Comparison of ENCODE assay signal across 9 cellular contexts in the genomic region with DNA sequence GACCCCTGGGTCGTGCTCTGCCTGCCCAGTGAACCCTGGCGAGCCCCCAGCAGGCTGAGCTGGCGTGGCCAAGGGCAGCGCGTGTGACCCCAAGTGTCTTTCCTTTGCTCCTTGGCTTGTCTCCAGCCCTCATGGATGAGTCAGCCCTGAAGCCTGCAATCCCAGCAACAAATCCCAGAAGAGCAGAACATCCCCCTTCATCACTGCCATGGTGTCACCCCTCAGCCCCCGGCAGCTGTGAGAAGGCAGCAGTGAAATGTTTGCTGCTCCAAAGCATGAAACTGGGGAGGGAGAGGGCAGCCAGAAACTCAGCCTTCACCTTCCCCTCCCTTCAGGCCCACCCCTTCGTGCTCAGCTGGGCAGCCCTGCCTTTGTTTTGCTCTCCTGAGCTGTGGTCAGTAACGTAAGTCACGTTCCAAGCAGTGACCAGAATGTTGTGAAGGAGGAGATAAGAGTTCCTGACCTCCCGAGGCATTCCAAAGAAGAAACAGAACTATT. TPM values are rescaled to one million over a fixed set of nuclear protein-coding genes. Genes with fewer than 3 reads are reported as not detected.
DNase-seq lines count a peak whose midpoint lies in the region; ATAC-seq, FAIRE-seq and TF ChIP-seq lines count a peak whose summit lies in the region.
"Had no signal": no experiment of that assay in that cellular context is flagged by ENCODE, and none has a peak within 500 bp of the region (broad histone marks: within the 10 kb centered on the region; RNA-seq: fewer than 3 reads in every experiment).

No MANE protein-coding gene starts in this region.

- H3K4me3 ChIP-seq in A549 (no peak overlapping the region), mesodermal cell (ENCODE audit: extremely low read depth, insufficient read depth, low read length, poor library complexity, severe bottlenecking) (no peak overlapping the region)

- POLR2A ChIA-PET in A549 (lab: Yijun Ruan, JAX) = no interaction called here

- H3K36me3 Mint-ChIP-seq in osteocyte (ENCODE audit: unreplicated experiment) = peaks cover 21% of the 10 kb centered on the region
- no peaks in the 10 kb centered on the region for H3K36me3 Mint-ChIP-seq in T-helper 17 cell (ENCODE audit: low read depth)
- H3K36me3 Mint-ChIP-seq: CD8-positive, alpha-beta T cell had no signal

- H3K4me1 Mint-ChIP-seq in osteocyte (ENCODE audit: unreplicated experiment) = peaks cover 11% of the 10 kb centered on the region
- H3K4me1 Mint-ChIP-seq in T-helper 17 cell = peaks cover 8% of the 10 kb centered on the region

- TF ChIP-seq RAD21 in A549 (conservative IDR thresholded peaks at IDR 0.05 in 1 of 2, IDR thresholded peaks at IDR 0.05 in 1 of 2) = no peak

- H3K4me1 ChIP-seq in A549 (peaks cover 24% of the 10 kb centered on the region), mesodermal cell (ENCODE audit: control insufficient read depth, insufficient read depth, low read length, poor library complexity, severe bottlenecking) (peaks cover 45% of the 10 kb centered on the region)

- WGBS in A549 (ENCODE audit: missing lambda C conversion rate) = 0% methylated on average over 4 of the region's 10 CpGs
- WGBS in mesodermal cell (ENCODE audit: insufficient coverage in 2 of 2), 2 experiments = 51 to 67% methylated on average over 6 to 8 of the region's 10 CpGs

- H3K4me2 ChIP-seq in A549 = peak overlapping the region; percentile 72

- no peak for TF ChIP-seq CTCF in A549 (IDR thresholded peaks at IDR 0.05)
- TF ChIP-seq CTCF in osteocyte (IDR thresholded peaks at IDR 0.05) = no peak

- H3K9me3 Mint-ChIP-seq in osteocyte (ENCODE audit: unreplicated experiment) = no peaks in the 10 kb centered on the region
- H3K9me3 Mint-ChIP-seq: CD8-positive, alpha-beta T cell had no signal

- ATAC-seq in A549 (peak; percentile 79 to 84), T-helper 17 cell (no peak)
- ATAC-seq: CD8-positive, alpha-beta T cell had no signal

- DNase-seq in A549 (ENCODE audit: low read depth in 1 of 2, low spot score in 1 of 2) = peak; percentile 49 to 71
- DNase-seq in LHCN-M2 (ENCODE audit: low read depth) = peak; percentile 96
- peak; percentile 50 for DNase-seq in ecto neural progenitor cell (ENCODE audit: low spot score)
- no peak for DNase-seq in osteocyte (ENCODE audit: extremely low spot score, unreplicated experiment)
- DNase-seq in NOMO-1 treated with dmso at 0.1 percent for 144 hours (lab: John Stamatoyannopoulos, UW; ENCODE audit: unreplicated experiment) = no peak
- no peak for DNase-seq in NCI-H2227 treated with DMSO at 0.1 percent for 48 hours (lab: John Stamatoyannopoulos, UW)
- no peak for DNase-seq in T-helper 17 cell
- DNase-seq: CD8-positive, alpha-beta T cell had no signal

- FAIRE-seq in A549 (lab: Jason Lieb, UNC) = no peak

- no peak for TF ChIP-seq EP300 in A549 (IDR thresholded peaks at IDR 0.05)

- H3K4me3 Mint-ChIP-seq in osteocyte (ENCODE audit: unreplicated experiment) (no peak overlapping the region), T-helper 17 cell (no peak overlapping the region)
- H3K4me3 Mint-ChIP-seq: CD8-positive, alpha-beta T cell had no signal

- peaks cover 5% of the 10 kb centered on the region for H3K36me3 ChIP-seq in mesodermal cell (ENCODE audit: control insufficient read depth, insufficient read depth, low read length)

- H3K27ac Mint-ChIP-seq in osteocyte (ENCODE audit: unreplicated experiment) = no peak overlapping the region
- H3K27ac Mint-ChIP-seq in T-helper 17 cell = no peak overlapping the region
- H3K27ac Mint-ChIP-seq: CD8-positive, alpha-beta T cell had no signal

- H3K9me3 ChIP-seq in A549 = no peaks in the 10 kb centered on the region
- H3K9me3 ChIP-seq in mesodermal cell (ENCODE audit: control insufficient read depth, low read length) = no peaks in the 10 kb centered on the region
- no peaks in the 10 kb centered on the region for H3K9me3 ChIP-seq in T-helper 17 cell (ENCODE audit: control insufficient read depth, low read length, poor library complexity, severe bottlenecking)

- H3K27me3 Mint-ChIP-seq in osteocyte (ENCODE audit: unreplicated experiment) (no peaks in the 10 kb centered on the region), T-helper 17 cell (peaks cover 23% of the 10 kb centered on the region)

- CTCF ChIA-PET in A549 (lab: Yijun Ruan, JAX) = interaction anchor here (1.3 to 1.4 kb wide), 2 partner anchors 43 to 384 kb away, joined by 4 read pairs; no protein-coding TSS in a partner anchor

- no peak for TF ChIP-seq POLR2A in A549 (IDR thresholded peaks at IDR 0.05; ENCODE audit: low read length)

- H3K27ac ChIP-seq in A549 = peak overlapping the region; percentile 77 to 85
- peak overlapping the region; percentile 93 for H3K27ac ChIP-seq in mesodermal cell (ENCODE audit: low read depth, low read length, severe bottlenecking)

TF ChIP-seq in A549, 52 proteins besides CTCF, POLR2A, EP300 and RAD21 (continues in another document):
- TF ChIP-seq RCOR1 (IDR thresholded peaks at IDR 0.05; ENCODE audit: low read depth, low read length) (no peak), ZFP36 (IDR thresholded peaks at IDR 0.05; ENCODE audit: borderline replicate concordance, partially characterized antibody) (no peak), GATA3 (IDR thresholded peaks at IDR 0.05; ENCODE audit: borderline replicate concordance) (no peak), BCL3 (IDR thresholded peaks at IDR 0.05) (no peak), KDM5A (IDR thresholded peaks at IDR 0.05) (no peak), MAX (IDR thresholded peaks at IDR 0.05) (peak; percentile 32; the same call in 1 of the 2 replicates), FOXS1 (CRISPR knock-in tag; IDR thresholded peaks at IDR 0.05) (no peak), FOSL2 (IDR thresholded peaks at IDR 0.05) (peak; percentile 55), FOSL2 (CRISPR knock-in tag; IDR thresholded peaks at IDR 0.05) (peak; percentile 44), CHD2 (IDR thresholded peaks at IDR 0.05; ENCODE audit: low read length, partially characterized antibody) (no peak), NR3C1 (IDR thresholded peaks at IDR 0.05) (no peak), RNF2 (IDR thresholded peaks at IDR 0.05; ENCODE audit: borderline replicate concordance, low read depth) (no peak), CEBPB (IDR thresholded peaks at IDR 0.05) (peak in 1 of 2 experiments; percentile 28; a peak in 1 of 4 replicates)

RNA-seq across cellular contexts. Expression of gene ADAMTS15, which starts 29.8 kb away (rescaled TPM):
- 2.2 and 2.7 TPM in 2 replicates for polyA plus RNA-seq in A549 (2011; rRNA removed)
- 2.1 and 3.0 TPM in 2 replicates for polyA plus RNA-seq in A549 (2012; cell fraction: cytosol; rRNA removed)
- 12.4 and 13.7 TPM in 2 replicates for polyA plus RNA-seq in A549 (2012; cell fraction: nucleus; rRNA removed)
- 3.4 to 4.3 TPM (median 4.0 TPM) in 3 replicates for polyA plus RNA-seq in A549 (2017; fragmentation: RNase III; extraction: RNeasy Plus Mini Kit Qiagen cat#74134 plus additional on column Dnase treatment)
- polyA minus RNA-seq in A549 (2011; rRNA and poly(A)+ RNA removed) = 4.7 and 6.2 TPM in 2 replicates
- total RNA-seq in LHCN-M2 (2014; rRNA removed) = 0.58 and 0.92 TPM in 2 replicates
- polyA plus RNA-seq in LHCN-M2 (2012) = 0.10 TPM
- 4.4 TPM for polyA plus RNA-seq in mesodermal cell (2013, experiment 1 of 2)
- polyA plus RNA-seq in mesodermal cell (2013, experiment 2 of 2) = 4.1 TPM
- total RNA-seq in osteocyte = 78.8 and 81.6 TPM in 2 replicates
- not detected for total RNA-seq in T-helper 17 cell
- total RNA-seq: CD8-positive, alpha-beta T cell had no signal

RNA-seq across cellular contexts. Expression of gene ADAMTS8, which starts 49.8 kb away (rescaled TPM):
- polyA plus RNA-seq in A549 (2011; rRNA removed) (0.15 and 0.17 TPM in 2 replicates), A549 (2017; fragmentation: RNase III; extraction: RNeasy Plus Mini Kit Qiagen cat#74134 plus additional on column Dnase treatment) (0.26 to 0.34 TPM (median 0.33 TPM) in 3 replicates)
- polyA plus RNA-seq in A549 (2012; cell fraction: cytosol; rRNA removed) = 0.33 and 0.49 TPM in 2 replicates
- 0.76 and 0.84 TPM in 2 replicates for polyA plus RNA-seq in A549 (2012; cell fraction: nucleus; rRNA removed)
- 0.34 and 0.41 TPM in 2 replicates for polyA minus RNA-seq in A549 (2011; rRNA and poly(A)+ RNA removed)
- total RNA-seq in LHCN-M2 (2014; rRNA removed) (not detected in 2 replicates), osteocyte (0.19 and 0.31 TPM in 2 replicates), T-helper 17 cell (not detected)
- polyA plus RNA-seq in LHCN-M2 (2012) = not detected
- 0.18 TPM for polyA plus RNA-seq in mesodermal cell (2013, experiment 1 of 2)
- polyA plus RNA-seq in mesodermal cell (2013, experiment 2 of 2) = not detected
- total RNA-seq: CD8-positive, alpha-beta T cell had no signal

Comparison
In these comparisons a context has a peak if more than half of its experiments do, and no peak if none do; other contexts are left out.
1. DNase-seq: peak in A549 (2 of 2), LHCN-M2 (single experiment) and ecto neural progenitor cell (single experiment); none in osteocyte (single experiment), NOMO-1 treated with dmso at 0.1 percent for 144 hours (single experiment), NCI-H2227 treated with DMSO at 0.1 percent for 48 hours (single experiment) and T-helper 17 cell (0 of 3).
2. RNA of gene ADAMTS15, which starts 29.8 kb away (total RNA-seq): 78.8 to 81.6 TPM in osteocyte; 0.58 to 0.92 TPM in LHCN-M2 and not detected in T-helper 17 cell; every median in the first group is over 10 times any median in the second.